Comparison of ENCODE assay signal across 21 cellular contexts in the genomic region with DNA sequence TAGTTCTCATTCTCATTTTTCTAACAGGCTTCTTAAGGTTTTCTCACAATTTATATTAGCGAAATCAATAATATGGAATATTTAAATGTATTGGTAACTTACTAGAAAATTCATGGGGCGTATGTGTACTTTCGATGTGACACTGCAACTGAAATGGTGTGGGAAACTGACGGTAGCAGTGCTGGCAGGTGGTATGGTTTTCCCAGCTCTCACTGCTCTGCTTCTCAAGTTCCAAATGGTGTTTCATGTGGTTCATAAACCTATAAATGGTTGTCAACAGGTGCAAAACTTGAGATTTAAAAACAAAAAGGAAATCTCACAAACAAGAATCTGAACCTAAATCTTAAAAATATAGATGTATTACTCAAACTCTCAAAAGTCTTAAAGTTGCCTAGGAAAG.
"Had no signal": no experiment of that assay in that cellular context is flagged by ENCODE, and none has a peak within 500 bp of the region (broad histone marks: within the 10 kb centered on the region; RNA-seq: fewer than 3 reads in every experiment).

No MANE protein-coding gene starts in this region.

- H3K4me3 ChIP-seq: cardiac muscle cell had no signal

- H3K27ac ChIP-seq: brain microvascular endothelial cell, cardiac muscle cell, VCaP had no signal

- H3K27me3 ChIP-seq: brain microvascular endothelial cell, cardiac muscle cell had no signal

- H3K27ac Mint-ChIP-seq: activated CD4-positive, alpha-beta T cell treated with anti-CD3 and anti-CD28 coated beads, Interleukin-2, amount 10 ng/mL, durations not matched to agents 7 days and 5 days; activated CD8-positive, alpha-beta T cell treated with anti-CD3 and anti-CD28 coated beads for 36 hours; activated naive CD4-positive, alpha-beta T cell treated with anti-CD3 and anti-CD28 coated beads, Interleukin-2, amount 10 ng/mL, durations not matched to agents 7 days and 5 days; activated naive CD8-positive, alpha-beta T cell treated with anti-CD3 and anti-CD28 coated beads for 36 hours; activated T-cell treated with anti-CD3 and anti-CD28 coated beads, Interleukin-2, amount 50 U/mL, for 72 hours; activated T-helper 2 cell treated with anti-CD3 and anti-CD28 coated beads, Interferon-gamma antibody, Interleukin-2, Interleukin-4, amounts not matched to agents 10 μg/mL and 5 μg/mL and 100 μg/mL, durations not matched to agents 14 hours and 24 hours and 36 hours had no signal

- H3K27me3 Mint-ChIP-seq: activated CD4-positive, alpha-beta T cell treated with anti-CD3 and anti-CD28 coated beads, Interleukin-2, amount 10 ng/mL, durations not matched to agents 7 days and 5 days; activated CD8-positive, alpha-beta T cell treated with anti-CD3 and anti-CD28 coated beads for 36 hours; activated naive CD4-positive, alpha-beta T cell treated with anti-CD3 and anti-CD28 coated beads, Interleukin-2, amount 10 ng/mL, durations not matched to agents 7 days and 5 days; activated naive CD8-positive, alpha-beta T cell treated with anti-CD3 and anti-CD28 coated beads for 36 hours had no signal

- H3K4me3 Mint-ChIP-seq: activated CD4-positive, alpha-beta T cell treated with anti-CD3 and anti-CD28 coated beads, Interleukin-2, amount 10 ng/mL, durations not matched to agents 7 days and 5 days; activated CD8-positive, alpha-beta T cell treated with anti-CD3 and anti-CD28 coated beads for 36 hours; activated naive CD4-positive, alpha-beta T cell treated with anti-CD3 and anti-CD28 coated beads, Interleukin-2, amount 10 ng/mL, durations not matched to agents 7 days and 5 days; activated naive CD8-positive, alpha-beta T cell treated with anti-CD3 and anti-CD28 coated beads for 36 hours; activated T-cell treated with anti-CD3 and anti-CD28 coated beads, Interleukin-2, amount 50 U/mL, for 72 hours had no signal

- H3K36me3 ChIP-seq: cardiac muscle cell had no signal

- H3K4me1 Mint-ChIP-seq: activated CD4-positive, alpha-beta T cell treated with anti-CD3 and anti-CD28 coated beads, Interleukin-2, amount 10 ng/mL, durations not matched to agents 7 days and 5 days; activated naive CD4-positive, alpha-beta T cell treated with anti-CD3 and anti-CD28 coated beads, Interleukin-2, amount 10 ng/mL, durations not matched to agents 7 days and 5 days; activated naive CD8-positive, alpha-beta T cell treated with anti-CD3 and anti-CD28 coated beads for 36 hours had no signal

- ATAC-seq: activated CD8-positive, alpha-beta T cell treated with anti-CD3 and anti-CD28 coated beads for 36 hours; activated T-cell treated with anti-CD3 and anti-CD28 coated beads, Interleukin-2, amount 50 U/mL, for 72 hours had no signal

- H3K9me3 Mint-ChIP-seq: activated CD4-positive, alpha-beta T cell treated with anti-CD3 and anti-CD28 coated beads, Interleukin-2, amount 10 ng/mL, durations not matched to agents 7 days and 5 days; activated CD8-positive, alpha-beta T cell treated with anti-CD3 and anti-CD28 coated beads for 36 hours; activated naive CD4-positive, alpha-beta T cell treated with anti-CD3 and anti-CD28 coated beads, Interleukin-2, amount 10 ng/mL, durations not matched to agents 7 days and 5 days; activated naive CD8-positive, alpha-beta T cell treated with anti-CD3 and anti-CD28 coated beads for 36 hours; activated T-cell treated with anti-CD3 and anti-CD28 coated beads, Interleukin-2, amount 50 U/mL, for 72 hours; activated T-helper 2 cell treated with anti-CD3 and anti-CD28 coated beads, Interferon-gamma antibody, Interleukin-2, Interleukin-4, amounts not matched to agents 10 μg/mL and 5 μg/mL and 100 μg/mL, durations not matched to agents 14 hours and 24 hours and 36 hours had no signal

- DNase-seq: activated CD4-positive, alpha-beta T cell treated with anti-CD3 and anti-CD28 coated beads, Interleukin-2, amount 10 ng/mL, durations not matched to agents 7 days and 5 days; activated CD4-positive, CD25-positive, alpha-beta regulatory T cell; activated CD8-positive, alpha-beta memory T cell treated with anti-CD3 and anti-CD28 coated beads, Interleukin-2, amount 50 U/mL, for 4 hours; activated CD8-positive, alpha-beta T cell treated with anti-CD3 and anti-CD28 coated beads for 36 hours; activated gamma-delta T cell treated with Interleukin-2 at 50 U/mL for 16 hours; activated naive CD4-positive, alpha-beta T cell treated with anti-CD3 and anti-CD28 coated beads, Interleukin-2, amount 10 ng/mL, durations not matched to agents 7 days and 5 days; activated naive CD8-positive, alpha-beta T cell treated with anti-CD3 and anti-CD28 coated beads for 36 hours; activated T-cell treated with anti-CD3 and anti-CD28 coated beads, Interleukin-2, amount 50 U/mL, for 72 hours; brain microvascular endothelial cell; IMR-90; KG1; NCI-H1048; NCI-H146; NCI-H187 treated with DMSO at 0.1 percent for 48 hours; NCI-H2081 treated with DMSO at 0.1 percent for 48 hours; NCI-H510A treated with DMSO at 0.1 percent for 48 hours; SIG-M5; T-helper 1 cell had no signal
